In the genomic region with DNA sequence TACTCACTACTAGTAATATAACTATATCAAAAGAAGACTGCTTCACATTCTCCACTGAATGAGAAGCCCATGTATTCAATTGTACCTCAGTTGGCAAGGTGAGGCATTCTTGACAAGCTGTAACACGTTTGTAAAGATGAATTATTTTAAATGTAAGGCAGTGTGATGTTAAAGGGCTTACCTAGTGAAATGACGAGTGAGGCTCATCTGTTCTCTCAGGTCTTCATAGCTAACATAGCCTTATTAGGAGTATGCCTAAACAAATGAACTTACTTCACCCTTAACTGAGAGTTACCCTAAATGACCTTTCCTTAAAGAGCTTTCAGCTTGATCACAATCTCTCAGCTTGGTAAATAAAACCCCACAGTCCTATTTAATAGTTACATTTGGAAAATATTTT, we compare ENCODE assay signal across 29 cellular contexts.
A peak's percentile ranks its signal among the peaks of the same experiment; 100 is the strongest.
DNase-seq lines count a peak whose midpoint lies in the region; ATAC-seq and TF ChIP-seq lines count a peak whose summit lies in the region.
"Had no signal": no experiment of that assay in that cellular context is flagged by ENCODE, and none has a peak within 500 bp of the region (broad histone marks: within the 10 kb centered on the region; RNA-seq: fewer than 3 reads in every experiment).

No MANE protein-coding gene starts in this region.

- H3K9me3 ChIP-seq in HEK293 (ENCODE audit: control insufficient read depth, insufficient read depth, low read depth, low read length): no peaks in the 10 kb centered on the region
- no peaks in the 10 kb centered on the region for H3K9me3 ChIP-seq in stomach
- H3K9me3 ChIP-seq: neutrophil had no signal

- intact Hi-C loops in stomach (cut with DNase I; ENCODE audit: low total_unique reads): no loop called here

- H3K27ac ChIP-seq in HEK293 (ENCODE audit: extremely low read depth, low read depth, low read length) (no peak overlapping the region), epithelial cell of prostate (no peak overlapping the region), stomach (no peak overlapping the region)
- H3K27ac ChIP-seq: neutrophil, WERI-Rb-1 had no signal

- H3K4me1 ChIP-seq in HEK293 (ENCODE audit: control insufficient read depth, insufficient read depth, low read length) (no peaks in the 10 kb centered on the region; the same call in none of the 2 replicates), stomach (peaks cover 0 to 7% (median 0%) of the 10 kb centered on the region in 4 donors)

- ATAC-seq in GM19395 (IDR thresholded peaks at IDR 0.05; ENCODE audit: unreplicated experiment) (no peak), HG02623 (IDR thresholded peaks at IDR 0.05; ENCODE audit: unreplicated experiment) (no peak)
- ATAC-seq: naive thymus-derived CD4-positive, alpha-beta T cell; Panc1; right cardiac atrium had no signal

- 36 to 44% (median 41%) methylated on average over 2 of the region's 2 CpGs for WGBS in stomach, 5 donors

- H3K4me3 ChIP-seq in HEK293 (ENCODE audit: low read depth, low read length): no peak overlapping the region
- no peak overlapping the region for H3K4me3 ChIP-seq in stomach
- H3K4me3 ChIP-seq: smooth muscle cell had no signal

- H3K27me3 ChIP-seq in stomach: no peaks in the 10 kb centered on the region
- H3K27me3 ChIP-seq: neutrophil had no signal

- H3K36me3 ChIP-seq in HEK293 (ENCODE audit: control insufficient read depth in 2 of 2, insufficient read depth in 1 of 2, low read length in 2 of 2): no peaks in the 10 kb centered on the region
- H3K36me3 ChIP-seq in stomach: peaks cover 0 to 13% (median 3%) of the 10 kb centered on the region in 4 donors
- H3K36me3 ChIP-seq: neutrophil had no signal

- CTCF ChIA-PET in HEK293 (lab: Yijun Ruan, JAX): interaction anchor here (0.5 kb wide), 1 partner anchor 15 kb away, joined by 3 read pairs; no protein-coding TSS in a partner anchor

- TF ChIP-seq POLR2A in stomach (IDR thresholded peaks at IDR 0.05): no peak

- peak; percentile 7 for DNase-seq in NCI-H1105 treated with DMSO at 0.1 percent for 48 hours (lab: John Stamatoyannopoulos, UW)
- no peak for DNase-seq in NCI-H1105 (lab: John Stamatoyannopoulos, UW)
- peak; percentile 75 for DNase-seq in NCI-H82 (lab: John Stamatoyannopoulos, UW)
- DNase-seq in epithelial cell of prostate (ENCODE audit: low read depth, low spot score): peak; percentile 26
- DNase-seq in stomach: no peak
- DNase-seq: activated CD4-positive, alpha-beta T cell treated with anti-CD3 and anti-CD28 coated beads for 48 hours; amniotic stem cell; EL; islet precursor cell; KG1; midbrain; MM.1S; naive thymus-derived CD4-positive, alpha-beta T cell; NCI-H1417 treated with DMSO at 0.1 percent for 48 hours; NCI-H2107; NCI-H510A treated with DMSO at 0.1 percent for 48 hours; posterior cingulate gyrus; right cardiac atrium; SHP77 treated with DMSO at 0.1 percent for 48 hours; stimulated activated naive CD4-positive, alpha-beta T cell treated with Interleukin-2 at 50 U/mL for 16 hours; SW 1271; T1000; WERI-Rb-1 had no signal

- TF ChIP-seq EP300 in stomach (IDR thresholded peaks at IDR 0.05): no peak

- POLR2A ChIA-PET in HEK293 (lab: Yijun Ruan, JAX): no interaction called here

- TF ChIP-seq CTCF in HEK293 (tag by site-specific recombination; IDR thresholded peaks at IDR 0.05) (no peak), stomach (IDR thresholded peaks at IDR 0.05) (no peak)

TF ChIP-seq in HEK293, 187 proteins besides CTCF, POLR2A, EP300 and RAD21:
- TF ChIP-seq GLI4 (tag by site-specific recombination; IDR thresholded peaks at IDR 0.05) (no peak), ZNF585B (tag by site-specific recombination; IDR thresholded peaks at IDR 0.05) (no peak), ZNF133 (tag by site-specific recombination; IDR thresholded peaks at IDR 0.05) (0 out of 2 replicates have a peak, but pooled peaks have one; percentile 37), ZEB2 (tag by site-specific recombination; IDR thresholded peaks at IDR 0.05) (no peak), ZNF624 (tag by site-specific recombination; IDR thresholded peaks at IDR 0.05) (no peak), OSR2 (tag by site-specific recombination; IDR thresholded peaks at IDR 0.05) (no peak), SCRT1 (tag by site-specific recombination; IDR thresholded peaks at IDR 0.05; ENCODE audit: borderline replicate concordance) (no peak), ZIC2 (tag by site-specific recombination; IDR thresholded peaks at IDR 0.05) (no peak), ZNF169 (tag by site-specific recombination; IDR thresholded peaks at IDR 0.05) (no peak)
- TF ChIP-seq, protein P1, sequence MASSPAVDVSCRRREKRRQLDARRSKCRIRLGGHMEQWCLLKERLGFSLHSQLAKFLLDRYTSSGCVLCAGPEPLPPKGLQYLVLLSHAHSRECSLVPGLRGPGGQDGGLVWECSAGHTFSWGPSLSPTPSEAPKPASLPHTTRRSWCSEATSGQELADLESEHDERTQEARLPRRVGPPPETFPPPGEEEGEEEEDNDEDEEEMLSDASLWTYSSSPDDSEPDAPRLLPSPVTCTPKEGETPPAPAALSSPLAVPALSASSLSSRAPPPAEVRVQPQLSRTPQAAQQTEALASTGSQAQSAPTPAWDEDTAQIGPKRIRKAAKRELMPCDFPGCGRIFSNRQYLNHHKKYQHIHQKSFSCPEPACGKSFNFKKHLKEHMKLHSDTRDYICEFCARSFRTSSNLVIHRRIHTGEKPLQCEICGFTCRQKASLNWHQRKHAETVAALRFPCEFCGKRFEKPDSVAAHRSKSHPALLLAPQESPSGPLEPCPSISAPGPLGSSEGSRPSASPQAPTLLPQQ (tag by site-specific recombination; IDR thresholded peaks at IDR 0.05): no peak
- TF ChIP-seq, protein P2, sequence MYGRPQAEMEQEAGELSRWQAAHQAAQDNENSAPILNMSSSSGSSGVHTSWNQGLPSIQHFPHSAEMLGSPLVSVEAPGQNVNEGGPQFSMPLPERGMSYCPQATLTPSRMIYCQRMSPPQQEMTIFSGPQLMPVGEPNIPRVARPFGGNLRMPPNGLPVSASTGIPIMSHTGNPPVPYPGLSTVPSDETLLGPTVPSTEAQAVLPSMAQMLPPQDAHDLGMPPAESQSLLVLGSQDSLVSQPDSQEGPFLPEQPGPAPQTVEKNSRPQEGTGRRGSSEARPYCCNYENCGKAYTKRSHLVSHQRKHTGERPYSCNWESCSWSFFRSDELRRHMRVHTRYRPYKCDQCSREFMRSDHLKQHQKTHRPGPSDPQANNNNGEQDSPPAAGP (tag by site-specific recombination; IDR thresholded peaks at IDR 0.05): no peak
- TF ChIP-seq, protein P3, sequence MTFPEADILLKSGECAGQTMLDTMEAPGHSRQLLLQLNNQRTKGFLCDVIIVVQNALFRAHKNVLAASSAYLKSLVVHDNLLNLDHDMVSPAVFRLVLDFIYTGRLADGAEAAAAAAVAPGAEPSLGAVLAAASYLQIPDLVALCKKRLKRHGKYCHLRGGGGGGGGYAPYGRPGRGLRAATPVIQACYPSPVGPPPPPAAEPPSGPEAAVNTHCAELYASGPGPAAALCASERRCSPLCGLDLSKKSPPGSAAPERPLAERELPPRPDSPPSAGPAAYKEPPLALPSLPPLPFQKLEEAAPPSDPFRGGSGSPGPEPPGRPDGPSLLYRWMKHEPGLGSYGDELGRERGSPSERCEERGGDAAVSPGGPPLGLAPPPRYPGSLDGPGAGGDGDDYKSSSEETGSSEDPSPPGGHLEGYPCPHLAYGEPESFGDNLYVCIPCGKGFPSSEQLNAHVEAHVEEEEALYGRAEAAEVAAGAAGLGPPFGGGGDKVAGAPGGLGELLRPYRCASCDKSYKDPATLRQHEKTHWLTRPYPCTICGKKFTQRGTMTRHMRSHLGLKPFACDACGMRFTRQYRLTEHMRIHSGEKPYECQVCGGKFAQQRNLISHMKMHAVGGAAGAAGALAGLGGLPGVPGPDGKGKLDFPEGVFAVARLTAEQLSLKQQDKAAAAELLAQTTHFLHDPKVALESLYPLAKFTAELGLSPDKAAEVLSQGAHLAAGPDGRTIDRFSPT (tag by site-specific recombination; IDR thresholded peaks at IDR 0.05): no peak
- TF ChIP-seq, protein P4, sequence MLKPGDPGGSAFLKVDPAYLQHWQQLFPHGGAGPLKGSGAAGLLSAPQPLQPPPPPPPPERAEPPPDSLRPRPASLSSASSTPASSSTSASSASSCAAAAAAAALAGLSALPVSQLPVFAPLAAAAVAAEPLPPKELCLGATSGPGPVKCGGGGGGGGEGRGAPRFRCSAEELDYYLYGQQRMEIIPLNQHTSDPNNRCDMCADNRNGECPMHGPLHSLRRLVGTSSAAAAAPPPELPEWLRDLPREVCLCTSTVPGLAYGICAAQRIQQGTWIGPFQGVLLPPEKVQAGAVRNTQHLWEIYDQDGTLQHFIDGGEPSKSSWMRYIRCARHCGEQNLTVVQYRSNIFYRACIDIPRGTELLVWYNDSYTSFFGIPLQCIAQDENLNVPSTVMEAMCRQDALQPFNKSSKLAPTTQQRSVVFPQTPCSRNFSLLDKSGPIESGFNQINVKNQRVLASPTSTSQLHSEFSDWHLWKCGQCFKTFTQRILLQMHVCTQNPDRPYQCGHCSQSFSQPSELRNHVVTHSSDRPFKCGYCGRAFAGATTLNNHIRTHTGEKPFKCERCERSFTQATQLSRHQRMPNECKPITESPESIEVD (tag by site-specific recombination; IDR thresholded peaks at IDR 0.05): 0 out of 2 replicates have a peak, but pooled peaks have one; percentile 25

Comparison
In these comparisons a context has a peak if more than half of its experiments do, and no peak if none do; other contexts are left out.
1. DNase-seq: peak in NCI-H1105 treated with DMSO at 0.1 percent for 48 hours (single experiment), NCI-H82 (single experiment) and epithelial cell of prostate (single experiment); none in NCI-H1105 (single experiment) and stomach (single experiment).